ENCODE assay signal across 29 cellular contexts in genomic region chr4:41619161-41619560, GRCh38.
"Had no signal": no experiment of that assay in that cellular context is flagged by ENCODE, and none has a peak within 500 bp of the region (broad histone marks: within the 10 kb centered on the region; RNA-seq: fewer than 3 reads in every experiment).

No MANE protein-coding gene starts in this region.

- H3K27me3 ChIP-seq: ascending aorta, colonic mucosa, dorsolateral prefrontal cortex, heart left ventricle, ovary, upper lobe of right lung had no signal

- H3K27ac ChIP-seq: ascending aorta, cardiac muscle cell, colonic mucosa, heart left ventricle, ovary, upper lobe of right lung had no signal

- H3K4me2 ChIP-seq: smooth muscle cell had no signal

- DNase-seq: activated CD4-positive, alpha-beta T cell treated with anti-CD3 and anti-CD28 coated beads for 4 hours; activated CD4-positive, alpha-beta T cell treated with anti-CD3 and anti-CD28 coated beads, Interleukin-2, amount 50 U/mL, for 4 hours; activated effector memory CD4-positive, alpha-beta T cell treated with anti-CD3 and anti-CD28 coated beads, Interleukin-2, amount 50 U/mL, for 16 hours; activated naive CD4-positive, alpha-beta T cell treated with anti-CD3 and anti-CD28 coated beads, Interleukin-2, amount 10 ng/mL, durations not matched to agents 7 days and 5 days; activated naive CD8-positive, alpha-beta T cell treated with anti-CD3 and anti-CD28 coated beads, Interleukin-2, amount 10 ng/mL, durations not matched to agents 7 days and 5 days; activated T-cell treated with anti-CD3 and anti-CD28 coated beads for 4 hours; cerebellar nuclear complex; colonic mucosa; dorsolateral prefrontal cortex; effector memory CD8-positive, alpha-beta T cell; foreskin fibroblast; heart left ventricle; hypothalamus; left cardiac atrium; left ventricle myocardium superior; mammary epithelial cell; naive B cell; nephron progenitor cell; ovary; stimulated activated CD4-positive, alpha-beta T cell treated with anti-CD3 and anti-CD28 coated beads, Interleukin-1b, Interleukin-23, amount 100 ng/mL, for 48 hours; stimulated activated CD4-positive, alpha-beta T cell treated with anti-CD3 and anti-CD28 coated beads, Interleukin-4, amount 100 ng/mL, for 4 hours; stimulated activated CD8-positive, alpha-beta memory T cell treated with anti-CD3 and anti-CD28 coated beads, Interleukin-4, amount 100 ng/mL, for 48 hours; stimulated activated naive CD8-positive, alpha-beta T cell treated with anti-CD3 and anti-CD28 coated beads, Interleukin-15, amount 100 ng/mL, for 72 hours; substantia nigra; T-cell; upper lobe of right lung had no signal

- H3K9me3 ChIP-seq: ascending aorta, colonic mucosa, heart left ventricle, ovary, upper lobe of right lung had no signal

- H3K36me3 ChIP-seq: cardiac muscle cell, colonic mucosa, ovary had no signal

- H3K4me1 ChIP-seq: colonic mucosa had no signal

- H3K4me3 ChIP-seq: ascending aorta, cardiac muscle cell, colonic mucosa, dorsolateral prefrontal cortex, heart left ventricle, ovary, smooth muscle cell, upper lobe of right lung had no signal
